ENCODE assay signal across 1 cellular context in genomic region chr6:43668151-43669028, GRCh38.
TF ChIP-seq lines count a peak whose summit lies in the region.

No MANE protein-coding gene starts in this region.

TF ChIP-seq in HepG2, 621 proteins besides CTCF, POLR2A, EP300 and RAD21 (continued from another document and continues in another):
- TF ChIP-seq ZBTB40 (IDR thresholded peaks at IDR 0.05) (no peak), ZBTB40 (CRISPR knock-in tag; IDR thresholded peaks at IDR 0.05) (no peak), ZNF841 (CRISPR knock-in tag; IDR thresholded peaks at IDR 0.05; ENCODE audit: borderline replicate concordance) (no peak), SP5 (CRISPR knock-in tag; IDR thresholded peaks at IDR 0.05; ENCODE audit: borderline replicate concordance, low read depth) (peak; percentile 43; the same call in 1 of the 2 replicates), GFI1 (CRISPR knock-in tag; IDR thresholded peaks at IDR 0.05; ENCODE audit: borderline replicate concordance) (peak; percentile 19; the same call in 1 of the 2 replicates), ZBTB1 (CRISPR knock-in tag; IDR thresholded peaks at IDR 0.05; ENCODE audit: borderline replicate concordance) (no peak), FOXO4 (CRISPR knock-in tag; conservative IDR thresholded peaks at IDR 0.05) (0 out of 2 replicates have a peak, but pooled peaks have one; percentile 74), ZNF883 (CRISPR knock-in tag; IDR thresholded peaks at IDR 0.05; ENCODE audit: not compliant biosample characterization) (peak; percentile 64), MTERF4 (CRISPR knock-in tag; IDR thresholded peaks at IDR 0.05) (no peak), ZNF761 (CRISPR knock-in tag; conservative IDR thresholded peaks at IDR 0.05) (peak; percentile 87), ETV6 (CRISPR knock-in tag; conservative IDR thresholded peaks at IDR 0.05) (no peak), AKAP8 (CRISPR knock-in tag; IDR thresholded peaks at IDR 0.05) (peak; percentile 99), ZNF747 (CRISPR knock-in tag; IDR thresholded peaks at IDR 0.05; ENCODE audit: borderline replicate concordance) (no peak), ZNF776 (CRISPR knock-in tag; IDR thresholded peaks at IDR 0.05) (peak; percentile 54; the same call in 1 of the 2 replicates), CBX1 (IDR thresholded peaks at IDR 0.05; ENCODE audit: low read depth) (peak; percentile 16), NPAS2 (CRISPR knock-in tag; IDR thresholded peaks at IDR 0.05; ENCODE audit: borderline replicate concordance) (no peak), NCOA5 (CRISPR knock-in tag; IDR thresholded peaks at IDR 0.05) (no peak), SUZ12 (IDR thresholded peaks at IDR 0.05; ENCODE audit: low read depth, low read length) (no peak), ZNF574 (CRISPR knock-in tag; IDR thresholded peaks at IDR 0.05) (peak; percentile 52; the same call in 1 of the 2 replicates), ZNF230 (CRISPR knock-in tag; IDR thresholded peaks at IDR 0.05) (peak; percentile 69; the same call in 1 of the 2 replicates), ZKSCAN5 (CRISPR knock-in tag; IDR thresholded peaks at IDR 0.05) (0 out of 2 replicates have a peak, but pooled peaks have one; percentile 41), BORCS8-MEF2B (CRISPR knock-in tag; IDR thresholded peaks at IDR 0.05) (peak; percentile 57; the same call in 1 of the 2 replicates), FUBP1 (CRISPR knock-in tag; IDR thresholded peaks at IDR 0.05; ENCODE audit: borderline replicate concordance) (0 out of 2 replicates have a peak, but pooled peaks have one; percentile 59), MEIS1 (CRISPR knock-in tag; IDR thresholded peaks at IDR 0.05; ENCODE audit: borderline replicate concordance) (peak; percentile 86), CEBPZ (IDR thresholded peaks at IDR 0.05; ENCODE audit: low read length) (no peak), ZNF556 (CRISPR knock-in tag; IDR thresholded peaks at IDR 0.05; ENCODE audit: borderline replicate concordance) (peak; percentile 42; the same call in 1 of the 2 replicates), ZNF710 (CRISPR knock-in tag; IDR thresholded peaks at IDR 0.05; ENCODE audit: borderline replicate concordance) (peak; percentile 99), DNMT3B (CRISPR knock-in tag; conservative IDR thresholded peaks at IDR 0.05) (no peak), STAT5B (CRISPR knock-in tag; IDR thresholded peaks at IDR 0.05) (no peak), NKX3-1 (CRISPR knock-in tag; IDR thresholded peaks at IDR 0.05) (no peak), SP140L (CRISPR knock-in tag; IDR thresholded peaks at IDR 0.05; ENCODE audit: borderline replicate concordance) (no peak), CREBL2 (CRISPR knock-in tag; IDR thresholded peaks at IDR 0.05; ENCODE audit: borderline replicate concordance) (no peak), ZNF75D (CRISPR knock-in tag; IDR thresholded peaks at IDR 0.05; ENCODE audit: borderline replicate concordance) (no peak)
